20 cellular contexts compared by ENCODE assay signal in the genomic region with DNA sequence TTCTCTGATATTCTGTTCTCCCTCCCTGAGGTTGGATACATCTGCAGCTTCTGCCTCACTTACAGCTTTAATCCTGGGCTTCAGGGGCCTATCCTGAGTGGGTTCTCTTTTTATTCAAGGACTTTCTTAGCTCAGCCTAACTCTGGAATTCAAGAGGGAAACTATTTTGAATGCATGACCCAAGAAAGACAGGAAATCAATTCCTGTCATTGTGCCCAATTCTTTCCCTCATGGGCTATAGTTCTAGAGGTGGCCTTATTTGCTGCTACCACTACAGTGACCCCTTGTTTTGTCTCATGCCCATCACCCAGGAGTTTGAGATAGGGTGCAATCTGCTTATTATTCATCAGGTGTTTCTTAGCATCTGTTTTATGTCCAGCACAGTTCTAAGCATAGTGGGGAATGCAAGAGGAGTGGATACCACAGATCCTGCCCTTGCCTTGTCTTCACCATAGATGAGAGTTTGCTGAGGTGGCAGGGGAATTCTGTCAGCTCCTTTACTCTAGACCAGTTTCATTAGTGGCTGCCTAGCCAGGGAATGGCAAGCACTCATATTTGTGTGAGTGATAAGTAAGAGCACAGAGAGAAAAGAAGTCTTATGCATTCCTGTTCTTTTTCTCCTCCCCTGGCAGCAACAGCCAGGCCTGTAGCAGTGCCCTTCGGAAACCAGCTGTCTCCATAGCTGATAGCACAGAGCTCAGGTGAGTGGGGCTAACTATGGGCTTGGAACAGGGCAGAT. TPM values are rescaled to one million over a fixed set of nuclear protein-coding genes. Genes with fewer than 3 reads are reported as not detected.
DNase-seq lines count a peak whose midpoint lies in the region; ATAC-seq, FAIRE-seq and TF ChIP-seq lines count a peak whose summit lies in the region.
"Had no signal": no experiment of that assay in that cellular context is flagged by ENCODE, and none has a peak within 500 bp of the region (broad histone marks: within the 10 kb centered on the region; RNA-seq: fewer than 3 reads in every experiment).

No MANE protein-coding gene starts in this region.

- peaks cover 31% of the 10 kb centered on the region for H3K4me1 ChIP-seq in PC-3 (ENCODE audit: insufficient read depth, low read length)
- H3K4me1 ChIP-seq in prostate gland (replicated peaks): no peaks in the 10 kb centered on the region
- H3K4me1 ChIP-seq: BE2C had no signal

- H3K9ac ChIP-seq in PC-3 (ENCODE audit: low read length): peak overlapping the region; percentile 42

- H4K20me1 ChIP-seq in PC-3 (ENCODE audit: low read length): no peaks in the 10 kb centered on the region

- CTCF ChIA-PET in PC-3 (lab: Charles Lee): no interaction called here

- H3K4me2 ChIP-seq in PC-3 (ENCODE audit: low read length): peak overlapping the region; percentile 45

- H3K27me3 ChIP-seq in PC-3 (ENCODE audit: low read length): no peaks in the 10 kb centered on the region
- no peaks in the 10 kb centered on the region for H3K27me3 ChIP-seq in bronchial epithelial cell (ENCODE audit: control insufficient read depth, insufficient read depth, low read length)
- no peaks in the 10 kb centered on the region for H3K27me3 ChIP-seq in prostate gland (replicated peaks; ENCODE audit: insufficient read depth)
- H3K27me3 ChIP-seq: BE2C had no signal

- H3K27me3 Mint-ChIP-seq in glutamatergic neuron (ENCODE audit: unreplicated experiment): peaks cover 3% of the 10 kb centered on the region
- H3K27me3 Mint-ChIP-seq: CD4-positive, alpha-beta memory T cell; IgD-negative memory B cell had no signal

- H3K36me3 ChIP-seq in PC-3 (ENCODE audit: low read depth, low read length) (peaks cover 29% of the 10 kb centered on the region), bronchial epithelial cell (ENCODE audit: control insufficient read depth, insufficient read depth, low read length) (peaks cover 16% of the 10 kb centered on the region), prostate gland (no peaks in the 10 kb centered on the region)

- H3K27ac ChIP-seq in PC-3 (ENCODE audit: low read length): peak overlapping the region; percentile 75
- H3K27ac ChIP-seq in prostate gland: no peak overlapping the region
- H3K27ac ChIP-seq: RWPE1 had no signal

- no peaks in the 10 kb centered on the region for H3K9me2 ChIP-seq in PC-3 (replicated peaks; ENCODE audit: low read length)

- 86% methylated on average over 1 of the region's 1 CpG for WGBS in prostate gland

- TF ChIP-seq CTCF in PC-3 (conservative IDR thresholded peaks at IDR 0.05; ENCODE audit: low read depth, low read length): no peak
- TF ChIP-seq CTCF in bronchial epithelial cell (IDR thresholded peaks at IDR 0.05; ENCODE audit: insufficient read depth, low read length, severe bottlenecking): no peak
- TF ChIP-seq CTCF in prostate gland (IDR thresholded peaks at IDR 0.05): no peak
- no peak for TF ChIP-seq CTCF in glutamatergic neuron (IDR thresholded peaks at IDR 0.05; ENCODE audit: partially characterized antibody, unreplicated experiment)

- ATAC-seq in PC-3 (peak; percentile 13; the same call in 1 of the 2 replicates), left ventricle myocardium superior (peak; percentile 91)
- no peak for ATAC-seq in stimulated activated effector memory CD8-positive, alpha-beta T cell treated with anti-CD3 and anti-CD28 coated beads, Interleukin-12 subunit alpha, Interleukin-12 subunit beta, amount 100 ng/mL, for 72 hours

- H3K4me3 ChIP-seq in PC-3 (ENCODE audit: low read length): no peak overlapping the region
- H3K4me3 ChIP-seq in bronchial epithelial cell (ENCODE audit: low read depth, low read length): no peak overlapping the region
- H3K4me3 ChIP-seq in prostate gland: no peak overlapping the region

- intact Hi-C loops in PC-3 (cut with micrococcal nuclease): no loop called here
- intact Hi-C loops in left ventricle myocardium superior (cut with micrococcal nuclease): no loop called here
- intact Hi-C loops in prostate gland (cut with DNase I): no loop called here

- peak; percentile 86 for FAIRE-seq in bronchial epithelial cell (lab: Jason Lieb, UNC)
- FAIRE-seq: D721Med, G401.6, H1 had no signal

- H3K9me3 Mint-ChIP-seq in stimulated activated effector memory CD8-positive, alpha-beta T cell treated with anti-CD3 and anti-CD28 coated beads, Interleukin-12 subunit alpha, Interleukin-12 subunit beta, amount 100 ng/mL, for 72 hours: peaks cover 5% of the 10 kb centered on the region
- peaks cover 5% of the 10 kb centered on the region for H3K9me3 Mint-ChIP-seq in glutamatergic neuron (ENCODE audit: unreplicated experiment)

- POLR2A ChIA-PET in PC-3 (lab: Charles Lee; ENCODE audit: unreplicated experiment): interaction anchor here (0.6 kb wide), 1 partner anchor 19 kb away, joined by 3 read pairs; a partner anchor contains a TSS

- H3F3A ChIP-seq in PC-3 (ENCODE audit: low read length, unreplicated experiment): no peaks in the 10 kb centered on the region

- H3K4me3 Mint-ChIP-seq in stimulated activated effector memory CD8-positive, alpha-beta T cell treated with anti-CD3 and anti-CD28 coated beads, Interleukin-12 subunit alpha, Interleukin-12 subunit beta, amount 100 ng/mL, for 72 hours: no peak overlapping the region
- H3K4me3 Mint-ChIP-seq in glutamatergic neuron (ENCODE audit: unreplicated experiment): no peak overlapping the region
- H3K4me3 Mint-ChIP-seq: IgD-negative memory B cell had no signal

- H3K4me1 Mint-ChIP-seq in stimulated activated effector memory CD8-positive, alpha-beta T cell treated with anti-CD3 and anti-CD28 coated beads, Interleukin-12 subunit alpha, Interleukin-12 subunit beta, amount 100 ng/mL, for 72 hours: no peaks in the 10 kb centered on the region
- peaks cover 4% of the 10 kb centered on the region for H3K4me1 Mint-ChIP-seq in glutamatergic neuron (ENCODE audit: low read depth, unreplicated experiment)
- H3K4me1 Mint-ChIP-seq: CD4-positive, alpha-beta memory T cell; IgD-negative memory B cell had no signal

- H3K27ac Mint-ChIP-seq in stimulated activated effector memory CD8-positive, alpha-beta T cell treated with anti-CD3 and anti-CD28 coated beads, Interleukin-12 subunit alpha, Interleukin-12 subunit beta, amount 100 ng/mL, for 72 hours: peak overlapping the region; percentile 37
- H3K27ac Mint-ChIP-seq in glutamatergic neuron (ENCODE audit: unreplicated experiment): no peak overlapping the region
- H3K27ac Mint-ChIP-seq: CD4-positive, alpha-beta memory T cell; IgD-negative memory B cell had no signal

- TF ChIP-seq POLR2A in prostate gland (IDR thresholded peaks at IDR 0.05): no peak

- H3K79me2 ChIP-seq in PC-3 (ENCODE audit: low read length): no peaks in the 10 kb centered on the region

- DNase-seq in PC-3: no peak
- no peak for DNase-seq in bronchial epithelial cell (ENCODE audit: low read depth)
- DNase-seq in left ventricle myocardium superior: peak; percentile 27
- no peak for DNase-seq in stimulated activated effector memory CD8-positive, alpha-beta T cell treated with anti-CD3 and anti-CD28 coated beads, Interleukin-12 subunit alpha, Interleukin-12 subunit beta, amount 100 ng/mL, for 72 hours (ENCODE audit: low spot score in 2 of 2)
- DNase-seq in prostate gland (ENCODE audit: low spot score): no peak
- DNase-seq in activated effector memory CD4-positive, alpha-beta T cell treated with anti-CD3 and anti-CD28 coated beads, Interleukin-2, amount 50 U/mL, for 16 hours: no peak
- no peak for DNase-seq in glutamatergic neuron
- DNase-seq: BE2C; CD4-positive, alpha-beta memory T cell; DMS79 treated with DMSO at 0.1 percent for 48 hours; NCI-H146; NCI-H2081 treated with DMSO at 0.1 percent for 48 hours; NCI-H2227 treated with DMSO at 0.1 percent for 48 hours; NCI-H526 had no signal

- H3K9me3 ChIP-seq in PC-3 (ENCODE audit: low read length) (no peaks in the 10 kb centered on the region), prostate gland (no peaks in the 10 kb centered on the region)
- H3K9me3 ChIP-seq: BE2C had no signal

- no TSS peak for BruUV-seq in PC-3 (replicated peaks; lab: Mats Ljungman, UMichigan)

- no peak overlapping the region for H2AFZ ChIP-seq in PC-3 (ENCODE audit: low read length)

- no peaks in the 10 kb centered on the region for H3K36me3 Mint-ChIP-seq in stimulated activated effector memory CD8-positive, alpha-beta T cell treated with anti-CD3 and anti-CD28 coated beads, Interleukin-12 subunit alpha, Interleukin-12 subunit beta, amount 100 ng/mL, for 72 hours
- peaks cover 6% of the 10 kb centered on the region for H3K36me3 Mint-ChIP-seq in glutamatergic neuron (ENCODE audit: unreplicated experiment)
- H3K36me3 Mint-ChIP-seq: IgD-negative memory B cell had no signal

RNA-seq across cellular contexts. Expression of a gene that starts 19.4 kb away (rescaled TPM):
- 7.5 and 8.0 TPM in 2 replicates for total RNA-seq in PC-3 (2014; rRNA removed)
- total RNA-seq in bronchial epithelial cell: 5.2 and 6.8 TPM in 2 replicates
- 23.3 TPM for total RNA-seq in left ventricle myocardium superior
- total RNA-seq in prostate gland: 1 to 10 TPM; 1.1 to 5.5 TPM
- 3.3 TPM for total RNA-seq in glutamatergic neuron (ENCODE audit: unreplicated experiment)

RNA-seq across cellular contexts. Expression of a gene that starts 48.7 kb away (rescaled TPM):
- total RNA-seq in PC-3 (2014; rRNA removed) (7.4 and 13.1 TPM in 2 replicates), bronchial epithelial cell (0.26 and 1.3 TPM in 2 replicates), left ventricle myocardium superior (not detected), prostate gland (1 to 10 TPM in 1 of 2 donors, under 1 TPM in 1; 0.59 to 6.6 TPM), glutamatergic neuron (ENCODE audit: unreplicated experiment) (0.98 TPM)
- total RNA-seq: OCI-LY7 had no signal
